In the genomic region with DNA sequence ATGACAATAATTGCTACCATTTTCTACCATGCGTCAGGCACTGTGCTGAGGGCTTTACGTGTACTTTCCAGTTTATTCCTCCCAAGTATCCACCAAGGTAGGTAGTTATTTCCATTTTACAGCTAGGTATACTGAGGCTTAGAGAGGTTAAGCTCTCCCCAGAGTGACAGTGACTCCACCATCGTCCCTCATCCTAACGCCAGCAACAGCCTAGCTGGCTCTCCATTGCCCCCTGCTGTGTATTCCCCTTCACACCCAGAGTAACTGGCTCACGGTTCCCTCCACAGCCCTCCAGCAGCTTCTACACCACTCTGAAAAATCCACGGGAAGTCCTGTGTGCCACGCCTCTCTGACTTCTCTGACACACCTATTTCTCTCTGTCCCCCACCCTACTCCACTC, we compare ENCODE assay signal across 9 cellular contexts. TPM values are rescaled to one million over a fixed set of nuclear protein-coding genes. Genes with fewer than 3 reads are reported as not detected.
A peak's percentile ranks its signal among the peaks of the same experiment; 100 is the strongest.
DNase-seq lines count a peak whose midpoint lies in the region; ATAC-seq and TF ChIP-seq lines count a peak whose summit lies in the region.
"Had no signal": no experiment of that assay in that cellular context is flagged by ENCODE, and none has a peak within 500 bp of the region (broad histone marks: within the 10 kb centered on the region; RNA-seq: fewer than 3 reads in every experiment).

No MANE protein-coding gene starts in this region.

- H3K4me2 ChIP-seq in DOHH2 (ENCODE audit: low read length): no peak overlapping the region

- H3K9me3 Mint-ChIP-seq in HFFc6: no peaks in the 10 kb centered on the region
- H3K9me3 Mint-ChIP-seq in activated CD8-positive, alpha-beta T cell treated with anti-CD3 and anti-CD28 coated beads for 36 hours: no peaks in the 10 kb centered on the region
- H3K9me3 Mint-ChIP-seq in stimulated activated memory B cell treated with anti-CD40 and anti-IgM and Interleukin-4, amounts not matched to agents 10 μg/mL and 1 μg/mL and 100 μg/mL, for 72 hours: no peaks in the 10 kb centered on the region
- H3K9me3 Mint-ChIP-seq: activated naive CD8-positive, alpha-beta T cell treated with anti-CD3 and anti-CD28 coated beads, Interleukin-2, amount 10 ng/mL, durations not matched to agents 7 days and 5 days had no signal

- H3K36me3 ChIP-seq in DOHH2 (ENCODE audit: control insufficient read depth, low read length) (peaks cover 4% of the 10 kb centered on the region), right lobe of liver (no peaks in the 10 kb centered on the region), MG63 (no peaks in the 10 kb centered on the region)

- H3K4me1 Mint-ChIP-seq in HFFc6 (ENCODE audit: low read depth): peaks cover 6% of the 10 kb centered on the region; the same call in 1 of the 2 replicates
- no peaks in the 10 kb centered on the region for H3K4me1 Mint-ChIP-seq in activated CD8-positive, alpha-beta T cell treated with anti-CD3 and anti-CD28 coated beads for 36 hours (ENCODE audit: low read depth)
- peaks cover 7% of the 10 kb centered on the region for H3K4me1 Mint-ChIP-seq in stimulated activated memory B cell treated with anti-CD40 and anti-IgM and Interleukin-4, amounts not matched to agents 10 μg/mL and 1 μg/mL and 100 μg/mL, for 72 hours
- H3K4me1 Mint-ChIP-seq: activated naive CD8-positive, alpha-beta T cell treated with anti-CD3 and anti-CD28 coated beads, Interleukin-2, amount 10 ng/mL, durations not matched to agents 7 days and 5 days had no signal

- no peak overlapping the region for H3K4me3 Mint-ChIP-seq in HFFc6
- no peak overlapping the region for H3K4me3 Mint-ChIP-seq in activated CD8-positive, alpha-beta T cell treated with anti-CD3 and anti-CD28 coated beads for 36 hours
- H3K4me3 Mint-ChIP-seq in stimulated activated memory B cell treated with anti-CD40 and anti-IgM and Interleukin-4, amounts not matched to agents 10 μg/mL and 1 μg/mL and 100 μg/mL, for 72 hours: no peak overlapping the region
- H3K4me3 Mint-ChIP-seq: activated naive CD8-positive, alpha-beta T cell treated with anti-CD3 and anti-CD28 coated beads, Interleukin-2, amount 10 ng/mL, durations not matched to agents 7 days and 5 days had no signal

- CTCF ChIA-PET in activated CD8-positive, alpha-beta T cell treated with anti-CD3 and anti-CD28 coated beads for 36 hours (lab: Charles Lee): interaction anchor here (0.7 to 1.7 kb wide), 6 partner anchors 9 to 141 kb away, joined by 3 to 9 read pairs (median 4); no protein-coding TSS in a partner anchor

- no peaks in the 10 kb centered on the region for H3K9me2 ChIP-seq in DOHH2 (replicated peaks; ENCODE audit: control insufficient read depth, low read length)

- TF ChIP-seq CTCF in DOHH2 (IDR thresholded peaks at IDR 0.05; ENCODE audit: low read depth, low read length, poor library complexity, severe bottlenecking): peak; percentile 52
- peak; percentile 50 for TF ChIP-seq CTCF in HFFc6 (IDR thresholded peaks at IDR 0.05)
- no peak for TF ChIP-seq CTCF in activated CD8-positive, alpha-beta T cell treated with anti-CD3 and anti-CD28 coated beads for 36 hours (IDR thresholded peaks at IDR 0.05)
- peak; percentile 40 to 50 (median 48) for TF ChIP-seq CTCF in right lobe of liver (IDR thresholded peaks at IDR 0.05)

- no peaks in the 10 kb centered on the region for H3K79me2 ChIP-seq in DOHH2 (ENCODE audit: control insufficient read depth, low read length)

- H3F3A ChIP-seq in DOHH2 (ENCODE audit: control insufficient read depth, insufficient read depth): no peaks in the 10 kb centered on the region

- 47% methylated on average over 7 of the region's 7 CpGs for WGBS in right lobe of liver (ENCODE audit: insufficient coverage, low coverage, low lambda C conversion rate, missing lambda C conversion rate)

- H3K27me3 Mint-ChIP-seq in HFFc6 (ENCODE audit: insufficient read depth): peaks cover 2% of the 10 kb centered on the region
- H3K27me3 Mint-ChIP-seq in activated CD8-positive, alpha-beta T cell treated with anti-CD3 and anti-CD28 coated beads for 36 hours: no peaks in the 10 kb centered on the region
- H3K27me3 Mint-ChIP-seq in stimulated activated memory B cell treated with anti-CD40 and anti-IgM and Interleukin-4, amounts not matched to agents 10 μg/mL and 1 μg/mL and 100 μg/mL, for 72 hours: peaks cover 9% of the 10 kb centered on the region
- H3K27me3 Mint-ChIP-seq: activated naive CD8-positive, alpha-beta T cell treated with anti-CD3 and anti-CD28 coated beads, Interleukin-2, amount 10 ng/mL, durations not matched to agents 7 days and 5 days had no signal

- peak; percentile 69 for ATAC-seq in activated CD8-positive, alpha-beta T cell treated with anti-CD3 and anti-CD28 coated beads for 36 hours
- ATAC-seq in right lobe of liver: peak; percentile 63 to 73 (median 68)
- no peak for ATAC-seq in stimulated activated memory B cell treated with anti-CD40 and anti-IgM and Interleukin-4, amounts not matched to agents 10 μg/mL and 1 μg/mL and 100 μg/mL, for 72 hours

- no peak for TF ChIP-seq POLR2A in right lobe of liver (IDR thresholded peaks at IDR 0.05)

- no peaks in the 10 kb centered on the region for H3K9me3 ChIP-seq in DOHH2 (ENCODE audit: control insufficient read depth, insufficient read depth, low read length)
- H3K9me3 ChIP-seq in right lobe of liver: no peaks in the 10 kb centered on the region
- H3K9me3 ChIP-seq in MG63: no peaks in the 10 kb centered on the region

- in situ Hi-C loops in G401 (cut with HindIII; ENCODE audit: low sequenced_read_pairs): no loop called here

- no peaks in the 10 kb centered on the region for H3K27me3 ChIP-seq in DOHH2 (ENCODE audit: control insufficient read depth, low read length)
- H3K27me3 ChIP-seq in right lobe of liver: no peaks in the 10 kb centered on the region
- no peaks in the 10 kb centered on the region for H3K27me3 ChIP-seq in MG63

- intact Hi-C loops in activated CD8-positive, alpha-beta T cell treated with anti-CD3 and anti-CD28 coated beads for 36 hours (cut with micrococcal nuclease): no loop called here
- intact Hi-C loops in right lobe of liver (cut with DNase I): no loop called here

- H4K20me1 ChIP-seq in DOHH2 (ENCODE audit: control insufficient read depth, insufficient read depth, low read depth, low read length): no peaks in the 10 kb centered on the region

- DNase-seq in HFFc6: no peak
- DNase-seq in activated CD8-positive, alpha-beta T cell treated with anti-CD3 and anti-CD28 coated beads for 36 hours: peak; percentile 36
- DNase-seq in right lobe of liver: peak in 2 of 3 donors; percentile 43 to 55
- no peak for DNase-seq in G401 (ENCODE audit: low spot score)
- no peak for DNase-seq in MG63
- DNase-seq: activated naive CD8-positive, alpha-beta T cell treated with anti-CD3 and anti-CD28 coated beads, Interleukin-2, amount 10 ng/mL, durations not matched to agents 7 days and 5 days; islet precursor cell had no signal

- peaks cover 7% of the 10 kb centered on the region; the same call in 1 of the 2 replicates for H3K36me3 Mint-ChIP-seq in HFFc6 (ENCODE audit: low read depth)
- no peaks in the 10 kb centered on the region for H3K36me3 Mint-ChIP-seq in activated CD8-positive, alpha-beta T cell treated with anti-CD3 and anti-CD28 coated beads for 36 hours (ENCODE audit: low read depth)
- H3K36me3 Mint-ChIP-seq in stimulated activated memory B cell treated with anti-CD40 and anti-IgM and Interleukin-4, amounts not matched to agents 10 μg/mL and 1 μg/mL and 100 μg/mL, for 72 hours: no peaks in the 10 kb centered on the region

- H3K4me3 ChIP-seq in DOHH2 (ENCODE audit: low read length) (no peak overlapping the region), right lobe of liver (no peak overlapping the region), MG63 (no peak overlapping the region)

- H3K4me1 ChIP-seq in DOHH2 (ENCODE audit: control insufficient read depth, low read length) (no peaks in the 10 kb centered on the region), right lobe of liver (peaks cover 0 to 13% (median 5%) of the 10 kb centered on the region in 4 donors)

- H3K27ac Mint-ChIP-seq in HFFc6: peak overlapping the region; percentile 1; the same call in 1 of the 2 replicates
- no peak overlapping the region for H3K27ac Mint-ChIP-seq in activated CD8-positive, alpha-beta T cell treated with anti-CD3 and anti-CD28 coated beads for 36 hours
- H3K27ac Mint-ChIP-seq in stimulated activated memory B cell treated with anti-CD40 and anti-IgM and Interleukin-4, amounts not matched to agents 10 μg/mL and 1 μg/mL and 100 μg/mL, for 72 hours: no peak overlapping the region
- H3K27ac Mint-ChIP-seq: activated naive CD8-positive, alpha-beta T cell treated with anti-CD3 and anti-CD28 coated beads, Interleukin-2, amount 10 ng/mL, durations not matched to agents 7 days and 5 days had no signal

- POLR2A ChIA-PET in activated CD8-positive, alpha-beta T cell treated with anti-CD3 and anti-CD28 coated beads for 36 hours (lab: Charles Lee): interaction anchor here (0.5 kb wide), 1 partner anchor 22 kb away, joined by 4 read pairs; no protein-coding TSS in a partner anchor

- H3K27ac ChIP-seq in DOHH2 (ENCODE audit: low read depth, low read length) (no peak overlapping the region), right lobe of liver (no peak overlapping the region)

RNA-seq across cellular contexts. Expression of gene ASGR1, which starts 7.1 kb away (rescaled TPM):
- total RNA-seq in HFFc6 (2021; fragmentation: NEBNext Ultra II Directional; extraction: Animal tissue kit (Norgen Biotek cat#: 25700)): 1 to 10 TPM in 2 of 6 experiments, under 1 TPM in 4; 0.71 to 1.4 (median 0.83) TPM
- 1 to 10 TPM; 2.6 to 3.9 TPM for total RNA-seq in activated CD8-positive, alpha-beta T cell treated with anti-CD3 and anti-CD28 coated beads for 36 hours
- 100 to 1,000 TPM; 399 to 624 (median 417) TPM for total RNA-seq in right lobe of liver
- 3.3 and 7.1 TPM in 2 replicates for total RNA-seq in G401 (2014; rRNA removed; shearing (Covaris generic))
- total RNA-seq in MG63 (2014; rRNA removed; shearing (Covaris generic); ENCODE audit: low replicate concordance): 0.13 TPM in 1 of 2 replicates, not detected in the other

RNA-seq across cellular contexts. Expression of gene DLG4, which starts 33.4 kb away (rescaled TPM):
- 10 to 100 TPM; 27.8 to 34.3 (median 28.1) TPM for total RNA-seq in HFFc6 (2021; fragmentation: NEBNext Ultra II Directional; extraction: Animal tissue kit (Norgen Biotek cat#: 25700))
- 1 to 10 TPM; 9.5 to 9.7 TPM for total RNA-seq in activated CD8-positive, alpha-beta T cell treated with anti-CD3 and anti-CD28 coated beads for 36 hours
- total RNA-seq in right lobe of liver: 1 to 10 TPM; 3.0 to 6.4 (median 4.1) TPM
- 15.5 and 18.8 TPM in 2 replicates for total RNA-seq in G401 (2014; rRNA removed; shearing (Covaris generic))
- total RNA-seq in MG63 (2014; rRNA removed; shearing (Covaris generic); ENCODE audit: low replicate concordance): 7.5 and 15.3 TPM in 2 replicates

RNA-seq across cellular contexts. Expression of gene ACADVL, which starts 33.5 kb away (rescaled TPM):
- 100 to 1,000 TPM; 378 to 463 (median 405) TPM for total RNA-seq in HFFc6 (2021; fragmentation: NEBNext Ultra II Directional; extraction: Animal tissue kit (Norgen Biotek cat#: 25700))
- 100 to 1,000 TPM; 288 to 291 TPM for total RNA-seq in activated CD8-positive, alpha-beta T cell treated with anti-CD3 and anti-CD28 coated beads for 36 hours
- 1,000 to 10,000 TPM in 3 of 6 experiments, 100 to 1,000 TPM in 3; 640 to 1,849 (median 1,071) TPM for total RNA-seq in right lobe of liver
- total RNA-seq in G401 (2014; rRNA removed; shearing (Covaris generic)): 399 and 405 TPM in 2 replicates
- 240 and 427 TPM in 2 replicates for total RNA-seq in MG63 (2014; rRNA removed; shearing (Covaris generic); ENCODE audit: low replicate concordance)

RNA-seq across cellular contexts. Expression of gene DVL2, which starts 48.1 kb away (rescaled TPM):
- total RNA-seq in HFFc6 (2021; fragmentation: NEBNext Ultra II Directional; extraction: Animal tissue kit (Norgen Biotek cat#: 25700)): 10 to 100 TPM; 24.9 to 29.1 (median 27.0) TPM
- 10 to 100 TPM; 50.0 to 53.6 TPM for total RNA-seq in activated CD8-positive, alpha-beta T cell treated with anti-CD3 and anti-CD28 coated beads for 36 hours
- total RNA-seq in right lobe of liver: 10 to 100 TPM in 4 of 6 experiments, 1 to 10 TPM in 2; 9.6 to 13.5 (median 12.8) TPM
- total RNA-seq in G401 (2014; rRNA removed; shearing (Covaris generic)): 89.9 and 99.0 TPM in 2 replicates
- total RNA-seq in MG63 (2014; rRNA removed; shearing (Covaris generic); ENCODE audit: low replicate concordance): 11.5 and 26.2 TPM in 2 replicates

RNA-seq across cellular contexts. Expression of gene PHF23, which starts 53.0 kb away (rescaled TPM):
- total RNA-seq in HFFc6 (2021; fragmentation: NEBNext Ultra II Directional; extraction: Animal tissue kit (Norgen Biotek cat#: 25700)): 10 to 100 TPM; 57.0 to 75.0 (median 68.2) TPM
- 10 to 100 TPM; 17.8 to 24.4 TPM for total RNA-seq in activated CD8-positive, alpha-beta T cell treated with anti-CD3 and anti-CD28 coated beads for 36 hours
- total RNA-seq in right lobe of liver: 10 to 100 TPM; 16.0 to 24.3 (median 18.2) TPM
- total RNA-seq in G401 (2014; rRNA removed; shearing (Covaris generic)): 113 and 121 TPM in 2 replicates
- 34.4 and 62.7 TPM in 2 replicates for total RNA-seq in MG63 (2014; rRNA removed; shearing (Covaris generic); ENCODE audit: low replicate concordance)

Comparison
In these comparisons a context has a peak if more than half of its experiments do, and no peak if none do; other contexts are left out.
1. DNase-seq: peak in activated CD8-positive, alpha-beta T cell treated with anti-CD3 and anti-CD28 coated beads for 36 hours (single experiment) and right lobe of liver (2 of 3); none in HFFc6 (single experiment), G401 (single experiment) and MG63 (single experiment).
2. RNA of gene ASGR1, which starts 7.1 kb away (total RNA-seq): 399 to 624 TPM in right lobe of liver; 3.3 to 7.1 TPM in G401, 2.6 to 3.9 TPM in activated CD8-positive, alpha-beta T cell treated with anti-CD3 and anti-CD28 coated beads for 36 hours, 0.71 to 1.4 TPM in HFFc6 and 0.13 TPM in MG63; every median in the first group is over 10 times any median in the second.